In the genomic region with DNA sequence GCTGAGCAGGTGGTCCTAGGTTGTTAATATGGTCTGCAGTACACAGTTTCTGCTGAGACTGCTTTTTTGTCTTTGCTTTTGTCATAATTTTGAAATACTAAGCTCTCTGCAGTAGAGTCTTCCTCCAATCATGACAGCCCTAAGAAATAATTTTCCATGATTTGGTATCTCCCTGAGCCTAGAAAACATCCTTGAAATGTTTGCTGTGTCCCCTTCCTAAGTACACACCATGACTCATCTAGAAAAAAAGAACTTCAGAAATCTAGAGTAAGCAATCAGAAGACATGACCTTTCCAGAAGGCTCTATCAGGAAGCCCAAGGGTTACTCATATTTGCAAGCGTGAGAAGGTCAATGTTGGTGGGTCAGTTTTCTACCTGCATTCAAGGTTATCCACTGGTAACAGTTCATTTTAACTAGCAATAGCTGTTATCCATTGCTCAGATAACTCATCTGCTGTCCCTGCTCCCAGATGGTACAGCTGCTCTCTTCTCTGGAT, we compare ENCODE assay signal across 1 cellular context.
TF ChIP-seq lines count a peak whose summit lies in the region.

No MANE protein-coding gene starts in this region.

TF ChIP-seq in HepG2, 621 proteins besides CTCF, POLR2A, EP300 and RAD21 (continued from another document):
- TF ChIP-seq, protein P1, sequence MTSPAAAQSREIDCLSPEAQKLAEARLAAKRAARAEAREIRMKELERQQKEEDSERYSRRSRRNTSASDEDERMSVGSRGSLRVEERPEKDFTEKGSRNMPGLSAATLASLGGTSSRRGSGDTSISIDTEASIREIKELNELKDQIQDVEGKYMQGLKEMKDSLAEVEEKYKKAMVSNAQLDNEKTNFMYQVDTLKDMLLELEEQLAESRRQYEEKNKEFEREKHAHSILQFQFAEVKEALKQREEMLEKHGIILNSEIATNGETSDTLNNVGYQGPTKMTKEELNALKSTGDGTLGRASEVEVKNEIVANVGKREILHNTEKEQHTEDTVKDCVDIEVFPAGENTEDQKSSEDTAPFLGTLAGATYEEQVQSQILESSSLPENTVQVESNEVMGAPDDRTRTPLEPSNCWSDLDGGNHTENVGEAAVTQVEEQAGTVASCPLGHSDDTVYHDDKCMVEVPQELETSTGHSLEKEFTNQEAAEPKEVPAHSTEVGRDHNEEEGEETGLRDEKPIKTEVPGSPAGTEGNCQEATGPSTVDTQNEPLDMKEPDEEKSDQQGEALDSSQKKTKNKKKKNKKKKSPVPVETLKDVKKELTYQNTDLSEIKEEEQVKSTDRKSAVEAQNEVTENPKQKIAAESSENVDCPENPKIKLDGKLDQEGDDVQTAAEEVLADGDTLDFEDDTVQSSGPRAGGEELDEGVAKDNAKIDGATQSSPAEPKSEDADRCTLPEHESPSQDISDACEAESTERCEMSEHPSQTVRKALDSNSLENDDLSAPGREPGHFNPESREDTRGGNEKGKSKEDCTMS (CRISPR knock-in tag; conservative IDR thresholded peaks at IDR 0.05) = no peak
- no peak for TF ChIP-seq SP1 (IDR thresholded peaks at IDR 0.05)
- TF ChIP-seq SP1 (CRISPR knock-in tag; IDR thresholded peaks at IDR 0.05) = no peak
- TF ChIP-seq NFATC3 (CRISPR knock-in tag; IDR thresholded peaks at IDR 0.05) = no peak
- TF ChIP-seq ZNF274 (CRISPR knock-in tag; IDR thresholded peaks at IDR 0.05) = no peak
- TF ChIP-seq, protein P2, sequence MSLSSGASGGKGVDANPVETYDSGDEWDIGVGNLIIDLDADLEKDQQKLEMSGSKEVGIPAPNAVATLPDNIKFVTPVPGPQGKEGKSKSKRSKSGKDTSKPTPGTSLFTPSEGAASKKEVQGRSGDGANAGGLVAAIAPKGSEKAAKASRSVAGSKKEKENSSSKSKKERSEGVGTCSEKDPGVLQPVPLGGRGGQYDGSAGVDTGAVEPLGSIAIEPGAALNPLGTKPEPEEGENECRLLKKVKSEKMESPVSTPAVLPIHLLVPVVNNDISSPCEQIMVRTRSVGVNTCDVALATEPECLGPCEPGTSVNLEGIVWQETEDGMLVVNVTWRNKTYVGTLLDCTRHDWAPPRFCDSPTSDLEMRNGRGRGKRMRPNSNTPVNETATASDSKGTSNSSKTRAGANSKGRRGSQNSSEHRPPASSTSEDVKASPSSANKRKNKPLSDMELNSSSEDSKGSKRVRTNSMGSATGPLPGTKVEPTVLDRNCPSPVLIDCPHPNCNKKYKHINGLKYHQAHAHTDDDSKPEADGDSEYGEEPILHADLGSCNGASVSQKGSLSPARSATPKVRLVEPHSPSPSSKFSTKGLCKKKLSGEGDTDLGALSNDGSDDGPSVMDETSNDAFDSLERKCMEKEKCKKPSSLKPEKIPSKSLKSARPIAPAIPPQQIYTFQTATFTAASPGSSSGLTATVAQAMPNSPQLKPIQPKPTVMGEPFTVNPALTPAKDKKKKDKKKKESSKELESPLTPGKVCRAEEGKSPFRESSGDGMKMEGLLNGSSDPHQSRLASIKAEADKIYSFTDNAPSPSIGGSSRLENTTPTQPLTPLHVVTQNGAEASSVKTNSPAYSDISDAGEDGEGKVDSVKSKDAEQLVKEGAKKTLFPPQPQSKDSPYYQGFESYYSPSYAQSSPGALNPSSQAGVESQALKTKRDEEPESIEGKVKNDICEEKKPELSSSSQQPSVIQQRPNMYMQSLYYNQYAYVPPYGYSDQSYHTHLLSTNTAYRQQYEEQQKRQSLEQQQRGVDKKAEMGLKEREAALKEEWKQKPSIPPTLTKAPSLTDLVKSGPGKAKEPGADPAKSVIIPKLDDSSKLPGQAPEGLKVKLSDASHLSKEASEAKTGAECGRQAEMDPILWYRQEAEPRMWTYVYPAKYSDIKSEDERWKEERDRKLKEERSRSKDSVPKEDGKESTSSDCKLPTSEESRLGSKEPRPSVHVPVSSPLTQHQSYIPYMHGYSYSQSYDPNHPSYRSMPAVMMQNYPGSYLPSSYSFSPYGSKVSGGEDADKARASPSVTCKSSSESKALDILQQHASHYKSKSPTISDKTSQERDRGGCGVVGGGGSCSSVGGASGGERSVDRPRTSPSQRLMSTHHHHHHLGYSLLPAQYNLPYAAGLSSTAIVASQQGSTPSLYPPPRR (CRISPR knock-in tag; IDR thresholded peaks at IDR 0.05; ENCODE audit: borderline replicate concordance) = 0 out of 2 replicates have a peak, but pooled peaks have one; percentile 40
- TF ChIP-seq, protein P3, sequence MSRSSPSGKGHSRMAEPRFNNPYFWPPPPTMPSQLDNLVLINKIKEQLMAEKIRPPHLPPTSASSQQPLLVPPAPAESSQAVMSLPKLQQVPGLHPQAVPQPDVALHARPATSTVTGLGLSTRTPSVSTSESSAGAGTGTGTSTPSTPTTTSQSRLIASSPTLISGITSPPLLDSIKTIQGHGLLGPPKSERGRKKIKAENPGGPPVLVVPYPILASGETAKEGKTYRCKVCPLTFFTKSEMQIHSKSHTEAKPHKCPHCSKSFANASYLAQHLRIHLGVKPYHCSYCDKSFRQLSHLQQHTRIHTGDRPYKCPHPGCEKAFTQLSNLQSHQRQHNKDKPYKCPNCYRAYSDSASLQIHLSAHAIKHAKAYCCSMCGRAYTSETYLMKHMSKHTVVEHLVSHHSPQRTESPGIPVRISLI (CRISPR knock-in tag; IDR thresholded peaks at IDR 0.05; ENCODE audit: borderline replicate concordance) = peak; percentile 82; the same call in 1 of the 2 replicates
- TF ChIP-seq ZSCAN31 (CRISPR knock-in tag; IDR thresholded peaks at IDR 0.05; ENCODE audit: low read depth) = no peak
- TF ChIP-seq ZNF430 (CRISPR knock-in tag; IDR thresholded peaks at IDR 0.05) = no peak; the same call in 1 of the 2 replicates
- TF ChIP-seq TAF15 (IDR thresholded peaks at IDR 0.05; ENCODE audit: low read depth, low read length, poor library complexity, severe bottlenecking) = no peak
- TF ChIP-seq, protein P4, sequence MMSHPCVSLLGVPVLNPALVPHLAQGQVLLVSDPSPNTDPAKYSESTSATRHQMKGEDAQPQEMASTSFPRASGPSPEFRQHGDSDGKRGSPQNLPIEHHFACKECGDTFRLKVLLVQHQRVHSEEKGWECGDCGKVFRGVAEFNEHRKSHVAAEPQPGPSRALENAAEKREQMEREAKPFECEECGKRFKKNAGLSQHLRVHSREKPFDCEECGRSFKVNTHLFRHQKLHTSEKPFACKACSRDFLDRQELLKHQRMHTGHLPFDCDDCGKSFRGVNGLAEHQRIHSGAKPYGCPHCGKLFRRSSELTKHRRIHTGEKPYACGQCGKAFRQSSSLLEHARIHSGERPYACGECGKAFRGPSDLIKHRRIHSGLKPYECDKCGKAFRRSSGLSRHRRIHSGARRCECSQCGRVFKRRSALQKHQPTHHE (CRISPR knock-in tag; IDR thresholded peaks at IDR 0.05; ENCODE audit: borderline replicate concordance) = no peak
- no peak for TF ChIP-seq U2AF1 (optimal IDR thresholded peaks at IDR 0.05; ENCODE audit: low read depth, low read length)
- TF ChIP-seq, protein P5, sequence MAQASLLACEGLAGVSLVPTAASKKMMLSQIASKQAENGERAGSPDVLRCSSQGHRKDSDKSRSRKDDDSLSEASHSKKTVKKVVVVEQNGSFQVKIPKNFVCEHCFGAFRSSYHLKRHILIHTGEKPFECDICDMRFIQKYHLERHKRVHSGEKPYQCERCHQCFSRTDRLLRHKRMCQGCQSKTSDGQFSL (CRISPR knock-in tag; IDR thresholded peaks at IDR 0.05) = no peak
- no peak for TF ChIP-seq ZNF253 (CRISPR knock-in tag; IDR thresholded peaks at IDR 0.05; ENCODE audit: borderline replicate concordance)
- no peak for TF ChIP-seq SUZ12 (IDR thresholded peaks at IDR 0.05; ENCODE audit: low read depth, low read length)
- no peak for TF ChIP-seq ZC3H13 (CRISPR knock-in tag; IDR thresholded peaks at IDR 0.05)
- TF ChIP-seq PCBP1 (IDR thresholded peaks at IDR 0.05; ENCODE audit: borderline replicate concordance, low read depth, low read length) = no peak
- TF ChIP-seq, protein P6, sequence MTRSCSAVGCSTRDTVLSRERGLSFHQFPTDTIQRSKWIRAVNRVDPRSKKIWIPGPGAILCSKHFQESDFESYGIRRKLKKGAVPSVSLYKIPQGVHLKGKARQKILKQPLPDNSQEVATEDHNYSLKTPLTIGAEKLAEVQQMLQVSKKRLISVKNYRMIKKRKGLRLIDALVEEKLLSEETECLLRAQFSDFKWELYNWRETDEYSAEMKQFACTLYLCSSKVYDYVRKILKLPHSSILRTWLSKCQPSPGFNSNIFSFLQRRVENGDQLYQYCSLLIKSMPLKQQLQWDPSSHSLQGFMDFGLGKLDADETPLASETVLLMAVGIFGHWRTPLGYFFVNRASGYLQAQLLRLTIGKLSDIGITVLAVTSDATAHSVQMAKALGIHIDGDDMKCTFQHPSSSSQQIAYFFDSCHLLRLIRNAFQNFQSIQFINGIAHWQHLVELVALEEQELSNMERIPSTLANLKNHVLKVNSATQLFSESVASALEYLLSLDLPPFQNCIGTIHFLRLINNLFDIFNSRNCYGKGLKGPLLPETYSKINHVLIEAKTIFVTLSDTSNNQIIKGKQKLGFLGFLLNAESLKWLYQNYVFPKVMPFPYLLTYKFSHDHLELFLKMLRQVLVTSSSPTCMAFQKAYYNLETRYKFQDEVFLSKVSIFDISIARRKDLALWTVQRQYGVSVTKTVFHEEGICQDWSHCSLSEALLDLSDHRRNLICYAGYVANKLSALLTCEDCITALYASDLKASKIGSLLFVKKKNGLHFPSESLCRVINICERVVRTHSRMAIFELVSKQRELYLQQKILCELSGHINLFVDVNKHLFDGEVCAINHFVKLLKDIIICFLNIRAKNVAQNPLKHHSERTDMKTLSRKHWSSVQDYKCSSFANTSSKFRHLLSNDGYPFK (CRISPR knock-in tag; IDR thresholded peaks at IDR 0.05; ENCODE audit: borderline replicate concordance) = no peak
- TF ChIP-seq MXD4 (CRISPR knock-in tag; IDR thresholded peaks at IDR 0.05) = no peak
- TF ChIP-seq NR2F1 (CRISPR knock-in tag; IDR thresholded peaks at IDR 0.05) = peak; percentile 34 to 78; a peak in 3 of 4 replicates
- TF ChIP-seq ZNF577 (CRISPR knock-in tag; IDR thresholded peaks at IDR 0.05; ENCODE audit: borderline replicate concordance, low read depth) = no peak
- TF ChIP-seq SNAI1 (CRISPR knock-in tag; IDR thresholded peaks at IDR 0.05; ENCODE audit: borderline replicate concordance) = no peak
- TF ChIP-seq, protein P7, sequence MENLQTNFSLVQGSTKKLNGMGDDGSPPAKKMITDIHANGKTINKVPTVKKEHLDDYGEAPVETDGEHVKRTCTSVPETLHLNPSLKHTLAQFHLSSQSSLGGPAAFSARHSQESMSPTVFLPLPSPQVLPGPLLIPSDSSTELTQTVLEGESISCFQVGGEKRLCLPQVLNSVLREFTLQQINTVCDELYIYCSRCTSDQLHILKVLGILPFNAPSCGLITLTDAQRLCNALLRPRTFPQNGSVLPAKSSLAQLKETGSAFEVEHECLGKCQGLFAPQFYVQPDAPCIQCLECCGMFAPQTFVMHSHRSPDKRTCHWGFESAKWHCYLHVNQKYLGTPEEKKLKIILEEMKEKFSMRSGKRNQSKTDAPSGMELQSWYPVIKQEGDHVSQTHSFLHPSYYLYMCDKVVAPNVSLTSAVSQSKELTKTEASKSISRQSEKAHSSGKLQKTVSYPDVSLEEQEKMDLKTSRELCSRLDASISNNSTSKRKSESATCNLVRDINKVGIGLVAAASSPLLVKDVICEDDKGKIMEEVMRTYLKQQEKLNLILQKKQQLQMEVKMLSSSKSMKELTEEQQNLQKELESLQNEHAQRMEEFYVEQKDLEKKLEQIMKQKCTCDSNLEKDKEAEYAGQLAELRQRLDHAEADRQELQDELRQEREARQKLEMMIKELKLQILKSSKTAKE (CRISPR knock-in tag; IDR thresholded peaks at IDR 0.05; ENCODE audit: borderline replicate concordance) = no peak
- no peak for TF ChIP-seq HOXD1 (CRISPR knock-in tag; IDR thresholded peaks at IDR 0.05)
- TF ChIP-seq NR2C2 (CRISPR knock-in tag; IDR thresholded peaks at IDR 0.05; ENCODE audit: borderline replicate concordance) = peak; percentile 44; the same call in 1 of the 2 replicates
- TF ChIP-seq, protein P8, sequence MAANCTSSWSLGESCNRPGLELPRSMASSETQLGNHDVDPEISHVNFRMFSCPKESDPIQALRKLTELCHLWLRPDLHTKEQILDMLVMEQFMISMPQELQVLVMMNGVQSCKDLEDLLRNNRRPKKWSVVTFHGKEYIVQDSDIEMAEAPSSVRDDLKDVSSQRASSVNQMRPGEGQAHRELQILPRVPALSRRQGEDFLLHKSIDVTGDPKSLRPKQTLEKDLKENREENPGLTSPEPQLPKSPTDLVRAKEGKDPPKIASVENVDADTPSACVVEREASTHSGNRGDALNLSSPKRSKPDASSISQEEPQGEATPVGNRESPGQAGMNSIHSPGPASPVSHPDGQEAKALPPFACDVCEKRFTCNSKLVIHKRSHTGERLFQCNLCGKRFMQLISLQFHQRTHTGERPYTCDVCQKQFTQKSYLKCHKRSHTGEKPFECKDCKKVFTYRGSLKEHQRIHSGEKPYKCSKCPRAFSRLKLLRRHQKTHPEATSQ (CRISPR knock-in tag; IDR thresholded peaks at IDR 0.05; ENCODE audit: borderline replicate concordance) = no peak
